11 cellular contexts compared by ENCODE assay signal in the genomic region with DNA sequence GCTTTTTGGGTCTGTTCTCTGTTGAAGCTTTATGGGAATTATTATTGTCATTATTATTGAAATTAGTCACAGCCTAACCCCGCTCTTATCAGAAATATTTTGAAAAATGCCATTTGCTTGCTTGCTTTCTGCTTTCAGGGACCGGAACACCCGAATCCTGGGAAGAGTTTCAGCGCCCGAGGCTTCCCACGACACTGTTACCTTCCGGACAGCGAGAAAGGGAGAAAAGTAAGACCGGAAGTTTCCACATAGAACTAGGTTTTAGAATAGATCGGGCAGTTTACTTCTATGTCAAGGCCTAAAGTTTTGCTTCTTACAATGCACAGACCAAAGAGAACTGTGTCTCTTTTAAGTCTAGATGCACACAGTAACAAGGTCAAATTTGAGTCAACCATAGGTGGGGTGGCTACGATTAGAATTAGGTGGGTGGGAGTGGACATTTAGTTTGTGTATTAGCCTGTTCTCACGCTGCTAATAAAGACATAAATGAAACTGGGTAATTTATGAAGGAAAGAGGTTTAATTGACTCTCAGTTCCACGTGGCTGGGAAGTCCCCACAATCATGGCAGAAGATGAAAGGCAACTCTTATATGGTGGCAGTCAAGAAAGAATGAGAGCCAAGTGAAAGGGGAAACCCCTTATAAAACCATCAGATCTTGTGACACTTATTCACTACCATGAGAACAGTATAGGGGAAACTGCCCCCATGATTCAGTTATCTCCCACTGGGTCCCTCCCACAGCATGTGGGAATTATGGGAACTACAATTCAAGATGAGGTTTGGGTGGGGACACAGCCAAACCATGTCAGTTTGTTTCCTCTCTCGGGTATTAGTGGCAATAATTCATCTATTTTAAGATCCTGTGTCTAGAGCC. TPM values are rescaled to one million over a fixed set of nuclear protein-coding genes. Genes with fewer than 3 reads are reported as not detected.
A peak's percentile ranks its signal among the peaks of the same experiment; 100 is the strongest.
DNase-seq lines count a peak whose midpoint lies in the region; ATAC-seq and TF ChIP-seq lines count a peak whose summit lies in the region.
"Had no signal": no experiment of that assay in that cellular context is flagged by ENCODE, and none has a peak within 500 bp of the region (broad histone marks: within the 10 kb centered on the region; RNA-seq: fewer than 3 reads in every experiment).

No MANE protein-coding gene starts in this region.

- peak; percentile 86 to 92 for ATAC-seq in activated CD4-positive, CD25-positive, alpha-beta regulatory T cell treated with anti-CD3 and anti-CD28 coated beads, Interleukin-2, amount 50 U/mL, for 24 hours
- peak; percentile 55 for ATAC-seq in GM21529 (IDR thresholded peaks at IDR 0.05; ENCODE audit: unreplicated experiment)

- peak overlapping the region; percentile 69 for H3K4me2 ChIP-seq in KMS-11

- no peak for TF ChIP-seq CTCF in KMS-11 (conservative IDR thresholded peaks at IDR 0.05; ENCODE audit: low read depth, low read length)

- H3K27me3 ChIP-seq in KMS-11 (ENCODE audit: insufficient read depth, low read depth) = no peaks in the 10 kb centered on the region

- peak overlapping the region; percentile 47 for H2AFZ ChIP-seq in KMS-11 (ENCODE audit: low read depth)

- no peak overlapping the region for H3K4me3 ChIP-seq in KMS-11 (IDR thresholded peaks at IDR 0.05; ENCODE audit: insufficient read depth, low read depth, low read length)
- H3K4me3 ChIP-seq: lung had no signal

- no peaks in the 10 kb centered on the region for H3K79me2 ChIP-seq in KMS-11 (ENCODE audit: insufficient read depth, low read depth)

- no peaks in the 10 kb centered on the region for H4K20me1 ChIP-seq in KMS-11 (ENCODE audit: insufficient read depth)

- no peaks in the 10 kb centered on the region for H3K36me3 ChIP-seq in KMS-11 (ENCODE audit: insufficient read depth)

- peaks cover 26% of the 10 kb centered on the region for H3K4me1 ChIP-seq in KMS-11 (ENCODE audit: low read depth, poor library complexity, severe bottlenecking)

- H3K9ac ChIP-seq in KMS-11 = peak overlapping the region; percentile 50; the same call in 1 of the 2 replicates

- no peak for DNase-seq in activated CD4-positive, CD25-positive, alpha-beta regulatory T cell (lab: John Stamatoyannopoulos, UW)
- peak; percentile 39 to 55 for DNase-seq in stimulated activated CD4-positive, alpha-beta T cell treated with anti-CD3 and anti-CD28 coated beads, Interleukin-2, amount 100 ng/mL, for 24 hours
- no peak for DNase-seq in DMS153 treated with DMSO at 0.1 percent for 48 hours (lab: John Stamatoyannopoulos, UW; ENCODE audit: unreplicated experiment)
- no peak for DNase-seq in cerebellum (ENCODE audit: low spot score)
- DNase-seq in activated gamma-delta T cell (lab: John Stamatoyannopoulos, UW) = no peak
- DNase-seq: anterior cingulate cortex, NCI-H510A treated with DMSO at 0.1 percent for 48 hours had no signal

- peak overlapping the region; percentile 64 for H3K27ac ChIP-seq in KMS-11

RNA-seq across cellular contexts. Expression of a gene that starts 12.9 kb away (rescaled TPM):
- total RNA-seq in cerebellum = 2.3 TPM

RNA-seq across cellular contexts. Expression of a gene that starts 27.9 kb away (rescaled TPM):
- 38.7 TPM for total RNA-seq in cerebellum

RNA-seq across cellular contexts. Expression of a gene that starts 57.1 kb away (rescaled TPM):
- total RNA-seq in cerebellum = 24.4 TPM

Comparison
In these comparisons a context has a peak if more than half of its experiments do, and no peak if none do; other contexts are left out.
1. DNase-seq: peak in stimulated activated CD4-positive, alpha-beta T cell treated with anti-CD3 and anti-CD28 coated beads, Interleukin-2, amount 100 ng/mL, for 24 hours (2 of 2); none in activated CD4-positive, CD25-positive, alpha-beta regulatory T cell (0 of 4), DMS153 treated with DMSO at 0.1 percent for 48 hours (single experiment), cerebellum (single experiment) and activated gamma-delta T cell (single experiment).